Comparison of ENCODE assay signal across 8 cellular contexts in the genomic region with DNA sequence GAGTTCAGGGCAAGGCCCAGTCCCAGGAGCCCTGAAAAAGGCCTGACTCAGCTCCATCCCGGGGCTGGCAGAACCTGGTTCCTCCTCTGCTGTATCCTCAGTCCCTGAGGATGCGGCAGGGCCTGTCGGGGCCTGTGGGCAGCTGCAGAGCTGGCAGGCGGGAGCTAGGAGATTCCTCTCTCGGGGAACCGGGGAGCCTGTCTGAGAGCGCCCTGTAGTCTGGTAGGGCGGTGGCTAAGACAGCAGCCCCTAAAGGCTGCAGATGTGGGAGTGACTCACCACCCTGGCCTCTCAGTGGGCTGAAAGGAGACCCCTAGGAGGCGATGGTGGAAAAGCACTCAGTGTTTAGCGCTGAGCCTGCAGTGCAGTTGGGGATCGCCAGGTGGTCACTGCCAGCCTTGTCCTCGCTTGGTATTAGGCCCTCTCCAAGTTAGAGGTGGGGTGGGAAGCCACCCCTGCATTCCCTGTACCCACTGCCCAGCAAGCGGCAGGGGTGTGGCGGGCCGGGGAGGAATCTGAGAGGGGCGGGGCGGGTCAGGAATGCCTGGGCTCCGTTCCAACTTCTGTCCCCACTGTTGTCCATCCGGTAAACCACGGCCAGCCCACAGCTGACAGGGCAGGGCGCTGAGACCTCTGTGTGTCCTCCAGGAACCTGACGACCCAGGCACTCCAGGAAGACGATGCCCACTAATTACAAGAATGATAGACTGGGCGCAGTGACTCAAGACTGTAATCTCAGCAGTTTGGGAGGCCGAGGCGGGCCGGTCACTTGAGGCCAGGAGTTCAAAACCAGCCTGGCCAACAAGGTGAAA. TPM values are rescaled to one million over a fixed set of nuclear protein-coding genes. Genes with fewer than 3 reads are reported as not detected.
DNase-seq lines count a peak whose midpoint lies in the region; ATAC-seq and TF ChIP-seq lines count a peak whose summit lies in the region.

No MANE protein-coding gene starts in this region.

- H3K36me3 ChIP-seq in mesenchymal stem cell (ENCODE audit: control insufficient read depth in 1 of 2, insufficient read depth in 2 of 2, low read depth in 1 of 2, low read length in 2 of 2), result no peaks in the 10 kb centered on the region
- H3K36me3 ChIP-seq in ovary, result no peaks in the 10 kb centered on the region
- H3K36me3 ChIP-seq in effector memory CD4-positive, alpha-beta T cell (ENCODE audit: control insufficient read depth, insufficient read depth, low read length), result no peaks in the 10 kb centered on the region

- no peak for ATAC-seq in GM21515 (IDR thresholded peaks at IDR 0.05; ENCODE audit: unreplicated experiment)

- no peak overlapping the region for H3K4me3 ChIP-seq in mesenchymal stem cell (ENCODE audit: insufficient read depth in 1 of 2, low read depth in 1 of 2, low read length in 2 of 2)
- no peak overlapping the region for H3K4me3 ChIP-seq in ovary
- H3K4me3 ChIP-seq in effector memory CD4-positive, alpha-beta T cell (ENCODE audit: insufficient read depth, low read depth, low read length, poor library complexity, severe bottlenecking), result no peak overlapping the region

- no peak overlapping the region for H3K14ac ChIP-seq in mesenchymal stem cell (ENCODE audit: low read length in 2 of 2)

- H2BK5ac ChIP-seq in mesenchymal stem cell (ENCODE audit: low read depth, low read length, poor library complexity, severe bottlenecking), result peak overlapping the region; percentile 58

- H3K9me3 ChIP-seq in mesenchymal stem cell (ENCODE audit: control insufficient read depth, low read length) (no peaks in the 10 kb centered on the region), ovary (no peaks in the 10 kb centered on the region)
- no peaks in the 10 kb centered on the region for H3K9me3 ChIP-seq in effector memory CD4-positive, alpha-beta T cell (ENCODE audit: control insufficient read depth, low read length)

- H4K91ac ChIP-seq in mesenchymal stem cell (ENCODE audit: low read length), result no peak overlapping the region

- H3K27ac ChIP-seq in mesenchymal stem cell (ENCODE audit: low read length, poor library complexity, severe bottlenecking) (peak overlapping the region; percentile 92), ovary (no peak overlapping the region)
- H3K27ac ChIP-seq in effector memory CD4-positive, alpha-beta T cell (ENCODE audit: insufficient read depth, low read length, poor library complexity, severe bottlenecking), result no peak overlapping the region

- peaks cover 0 to 28% of the 10 kb centered on the region in 2 experiments for H3K27me3 ChIP-seq in mesenchymal stem cell (ENCODE audit: control insufficient read depth in 1 of 2, insufficient read depth in 1 of 2, low read length in 2 of 2)
- no peaks in the 10 kb centered on the region for H3K27me3 ChIP-seq in ovary
- H3K27me3 ChIP-seq in effector memory CD4-positive, alpha-beta T cell (replicated peaks; ENCODE audit: control insufficient read depth, insufficient read depth, low read length, poor library complexity, severe bottlenecking), result no peaks in the 10 kb centered on the region

- 33% methylated on average over 27 of the region's 27 CpGs for WGBS in mesenchymal stem cell
- 67 to 76% (median 70%) methylated on average over 25 to 27 of the region's 27 CpGs for WGBS in ovary, 3 donors

- H3K4me1 ChIP-seq in mesenchymal stem cell (ENCODE audit: control insufficient read depth, insufficient read depth, low read depth, low read length), result peaks cover 22% of the 10 kb centered on the region
- peaks cover 3% of the 10 kb centered on the region for H3K4me1 ChIP-seq in ovary (ENCODE audit: insufficient read depth)
- no peaks in the 10 kb centered on the region for H3K4me1 ChIP-seq in effector memory CD4-positive, alpha-beta T cell (ENCODE audit: control insufficient read depth, insufficient read depth, low read length, poor library complexity, severe bottlenecking)

- H4K8ac ChIP-seq in mesenchymal stem cell (ENCODE audit: low read length), result no peak overlapping the region

- H2BK15ac ChIP-seq in mesenchymal stem cell (ENCODE audit: low read depth, poor library complexity, severe bottlenecking), result no peak overlapping the region

- H2AK5ac ChIP-seq in mesenchymal stem cell (ENCODE audit: low read length, severe bottlenecking), result peak overlapping the region; percentile 71

- TF ChIP-seq CTCF in GM10266 (IDR thresholded peaks at IDR 0.05; ENCODE audit: control insufficient read depth, insufficient read depth, low read depth, missing control alignments), result no peak
- no peak for TF ChIP-seq CTCF in ovary (IDR thresholded peaks at IDR 0.05)

- peak overlapping the region; percentile 11 to 22 for H2BK12ac ChIP-seq in mesenchymal stem cell (ENCODE audit: low read length in 2 of 2)

- DNase-seq in AG08396 (ENCODE audit: low spot score), result peak; percentile 28
- DNase-seq in LHCN-M2 (ENCODE audit: low read depth), result peak; percentile 90
- peak; percentile 20 for DNase-seq in dermis microvascular lymphatic vessel endothelial cell (ENCODE audit: low read depth in 2 of 2)
- DNase-seq in mesenchymal stem cell, result peak; percentile 61
- no peak for DNase-seq in GM10266 (ENCODE audit: extremely low spot score)
- DNase-seq in ovary, result no peak
- no peak for DNase-seq in effector memory CD4-positive, alpha-beta T cell

- H3K79me1 ChIP-seq in mesenchymal stem cell (replicated peaks; ENCODE audit: low read length, poor library complexity, severe bottlenecking), result no peaks in the 10 kb centered on the region

- H3K9ac ChIP-seq in mesenchymal stem cell (ENCODE audit: low read length), result no peak overlapping the region

- intact Hi-C loops in ovary (cut with DNase I), result no loop called here

- no peak overlapping the region for H2BK120ac ChIP-seq in mesenchymal stem cell (ENCODE audit: low read depth, low read length)

- H3K23ac ChIP-seq in mesenchymal stem cell (ENCODE audit: low read length in 2 of 2), result no peak overlapping the region

- peak overlapping the region; percentile 36 for H2AFZ ChIP-seq in mesenchymal stem cell (ENCODE audit: low read depth, low read length)

- H3K18ac ChIP-seq in mesenchymal stem cell (ENCODE audit: low read depth in 1 of 2, low read length in 2 of 2), result no peak overlapping the region

- no peak for TF ChIP-seq POLR2A in ovary (IDR thresholded peaks at IDR 0.05)

- no peak for TF ChIP-seq EP300 in ovary (IDR thresholded peaks at IDR 0.05)

- no peak overlapping the region for H3K4ac ChIP-seq in mesenchymal stem cell (ENCODE audit: low read depth in 1 of 2, low read length in 2 of 2)

- H3K4me2 ChIP-seq in mesenchymal stem cell (ENCODE audit: low read length, poor library complexity, severe bottlenecking), result no peak overlapping the region

RNA-seq across cellular contexts. Expression of gene CDH1, which starts 29.5 kb away (rescaled TPM):
- not detected in 2 replicates for total RNA-seq in LHCN-M2 (2014; rRNA removed)
- 0.15 TPM for polyA plus RNA-seq in LHCN-M2 (2012)
- not detected in 2 replicates for total RNA-seq in dermis microvascular lymphatic vessel endothelial cell
- not detected for polyA plus RNA-seq in mesenchymal stem cell (2013, experiment 1 of 2)
- 0.03 TPM for polyA plus RNA-seq in mesenchymal stem cell (2013, experiment 2 of 2)
- 100 to 1,000 TPM in 1 of 7 donors, 10 to 100 TPM in 2, 1 to 10 TPM in 4; 1.1 to 118 (median 9.1) TPM for total RNA-seq in ovary
- polyA plus RNA-seq in ovary, result 10 to 100 TPM in 1 of 2 donors, 1 to 10 TPM in 1; 1.1 to 10.5 TPM

Comparison
In these comparisons a context has a peak if more than half of its experiments do, and no peak if none do; other contexts are left out.
1. DNase-seq: peak in AG08396 (single experiment), LHCN-M2 (single experiment), dermis microvascular lymphatic vessel endothelial cell (2 of 2) and mesenchymal stem cell (single experiment); none in GM10266 (single experiment), ovary (0 of 5) and effector memory CD4-positive, alpha-beta T cell (0 of 3).